In the genomic region with DNA sequence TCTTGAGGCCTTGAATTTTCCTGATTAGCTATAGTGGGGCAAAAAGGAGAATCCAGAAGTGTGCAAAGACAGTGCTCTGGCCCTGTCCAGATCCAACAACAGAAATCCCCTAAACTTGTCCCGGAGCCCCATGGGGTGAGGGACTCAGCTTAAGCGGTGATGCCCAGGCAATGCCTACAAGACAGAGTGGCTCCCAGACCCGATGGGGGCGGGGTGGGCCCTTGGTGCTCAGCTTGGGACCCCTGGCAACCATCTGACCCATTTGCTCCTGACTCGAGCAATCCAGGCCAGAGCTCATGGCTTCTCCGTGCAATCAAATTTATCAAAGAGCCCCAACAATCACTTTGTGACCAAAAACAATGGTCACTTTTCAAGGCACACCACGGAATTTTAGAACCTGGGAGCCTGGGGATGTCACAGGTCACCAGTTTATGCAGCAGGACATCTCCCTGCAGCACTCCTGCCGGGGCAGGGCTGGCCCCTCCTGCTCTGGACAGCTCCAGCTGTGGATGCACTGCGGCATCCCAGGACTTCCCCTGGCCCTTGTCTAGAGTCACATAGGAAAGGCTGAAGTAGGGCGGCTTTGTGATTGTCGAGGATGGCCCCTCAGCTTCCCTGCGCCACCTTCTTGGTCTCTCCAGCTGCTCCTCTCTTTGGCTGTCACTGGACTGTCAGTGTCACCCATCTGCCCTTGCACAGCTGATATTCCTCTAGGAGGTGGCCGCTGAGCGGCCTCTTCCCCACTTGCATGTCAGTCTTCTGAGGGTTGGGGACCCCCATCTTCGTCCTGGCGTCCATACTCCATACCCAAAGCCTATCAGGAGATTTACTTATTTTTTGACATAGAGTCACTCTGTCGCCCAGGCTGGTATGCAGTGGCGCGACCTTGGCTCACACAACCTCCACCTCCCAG, we compare ENCODE assay signal across 1 cellular context.
TF ChIP-seq lines count a peak whose summit lies in the region.

No MANE protein-coding gene starts in this region.

TF ChIP-seq in neural cell, 6 proteins besides CTCF, POLR2A, EP300 and RAD21 (continued from another document):
- TF ChIP-seq, protein P1, sequence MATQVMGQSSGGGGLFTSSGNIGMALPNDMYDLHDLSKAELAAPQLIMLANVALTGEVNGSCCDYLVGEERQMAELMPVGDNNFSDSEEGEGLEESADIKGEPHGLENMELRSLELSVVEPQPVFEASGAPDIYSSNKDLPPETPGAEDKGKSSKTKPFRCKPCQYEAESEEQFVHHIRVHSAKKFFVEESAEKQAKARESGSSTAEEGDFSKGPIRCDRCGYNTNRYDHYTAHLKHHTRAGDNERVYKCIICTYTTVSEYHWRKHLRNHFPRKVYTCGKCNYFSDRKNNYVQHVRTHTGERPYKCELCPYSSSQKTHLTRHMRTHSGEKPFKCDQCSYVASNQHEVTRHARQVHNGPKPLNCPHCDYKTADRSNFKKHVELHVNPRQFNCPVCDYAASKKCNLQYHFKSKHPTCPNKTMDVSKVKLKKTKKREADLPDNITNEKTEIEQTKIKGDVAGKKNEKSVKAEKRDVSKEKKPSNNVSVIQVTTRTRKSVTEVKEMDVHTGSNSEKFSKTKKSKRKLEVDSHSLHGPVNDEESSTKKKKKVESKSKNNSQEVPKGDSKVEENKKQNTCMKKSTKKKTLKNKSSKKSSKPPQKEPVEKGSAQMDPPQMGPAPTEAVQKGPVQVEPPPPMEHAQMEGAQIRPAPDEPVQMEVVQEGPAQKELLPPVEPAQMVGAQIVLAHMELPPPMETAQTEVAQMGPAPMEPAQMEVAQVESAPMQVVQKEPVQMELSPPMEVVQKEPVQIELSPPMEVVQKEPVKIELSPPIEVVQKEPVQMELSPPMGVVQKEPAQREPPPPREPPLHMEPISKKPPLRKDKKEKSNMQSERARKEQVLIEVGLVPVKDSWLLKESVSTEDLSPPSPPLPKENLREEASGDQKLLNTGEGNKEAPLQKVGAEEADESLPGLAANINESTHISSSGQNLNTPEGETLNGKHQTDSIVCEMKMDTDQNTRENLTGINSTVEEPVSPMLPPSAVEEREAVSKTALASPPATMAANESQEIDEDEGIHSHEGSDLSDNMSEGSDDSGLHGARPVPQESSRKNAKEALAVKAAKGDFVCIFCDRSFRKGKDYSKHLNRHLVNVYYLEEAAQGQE (IDR thresholded peaks at IDR 0.05; ENCODE audit: borderline replicate concordance), result no peak
- TF ChIP-seq POLR2AphosphoS5 (IDR thresholded peaks at IDR 0.05) (no peak), SMC3 (conservative IDR thresholded peaks at IDR 0.05; ENCODE audit: poor library complexity) (no peak), EZH2 (IDR thresholded peaks at IDR 0.05; ENCODE audit: borderline replicate concordance, insufficient read depth, low read length, poor library complexity, severe bottlenecking) (no peak)
